ENCODE assay signal across 1 cellular context in genomic region chrX:139924069-139924695, GRCh38.
TF ChIP-seq lines count a peak whose summit lies in the region.

No MANE protein-coding gene starts in this region.

TF ChIP-seq in IMR-90, 13 proteins besides CTCF, POLR2A, EP300 and RAD21:
- TF ChIP-seq, protein P1, sequence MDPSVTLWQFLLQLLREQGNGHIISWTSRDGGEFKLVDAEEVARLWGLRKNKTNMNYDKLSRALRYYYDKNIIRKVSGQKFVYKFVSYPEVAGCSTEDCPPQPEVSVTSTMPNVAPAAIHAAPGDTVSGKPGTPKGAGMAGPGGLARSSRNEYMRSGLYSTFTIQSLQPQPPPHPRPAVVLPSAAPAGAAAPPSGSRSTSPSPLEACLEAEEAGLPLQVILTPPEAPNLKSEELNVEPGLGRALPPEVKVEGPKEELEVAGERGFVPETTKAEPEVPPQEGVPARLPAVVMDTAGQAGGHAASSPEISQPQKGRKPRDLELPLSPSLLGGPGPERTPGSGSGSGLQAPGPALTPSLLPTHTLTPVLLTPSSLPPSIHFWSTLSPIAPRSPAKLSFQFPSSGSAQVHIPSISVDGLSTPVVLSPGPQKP (IDR thresholded peaks at IDR 0.05; ENCODE audit: borderline replicate concordance, low read depth, low read length), result no peak
- TF ChIP-seq CEBPB (IDR thresholded peaks at IDR 0.05; ENCODE audit: low read depth, low read length), result peak; percentile 33; the same call in 1 of the 2 replicates
